8 cellular contexts compared by ENCODE assay signal in genomic region chr15:73050561-73051297, GRCh38. TPM values are rescaled to one million over a fixed set of nuclear protein-coding genes. Genes with fewer than 3 reads are reported as not detected.
DNase-seq lines count a peak whose midpoint lies in the region; ATAC-seq and TF ChIP-seq lines count a peak whose summit lies in the region.

No MANE protein-coding gene starts in this region.

- no peak overlapping the region for H3K4me3 Mint-ChIP-seq in stimulated activated naive B cell treated with anti-CD40 and anti-IgM and Interleukin-4, amounts not matched to agents 10 μg/mL and 1 μg/mL and 100 μg/mL, for 72 hours

- peak overlapping the region; percentile 92 for H3K4me2 ChIP-seq in mammary epithelial cell (ENCODE audit: insufficient read depth, low read depth, low read length)

- no peak overlapping the region for H3K9ac ChIP-seq in mammary epithelial cell (ENCODE audit: insufficient read depth, low read length)
- H3K9ac ChIP-seq in mucosa of rectum (ENCODE audit: low read depth in 1 of 2, low read length in 2 of 2): peak overlapping the region; percentile 76 to 92

- no peaks in the 10 kb centered on the region for H4K20me1 ChIP-seq in mammary epithelial cell (ENCODE audit: insufficient read depth, low read length)

- no peaks in the 10 kb centered on the region for H3K9me3 Mint-ChIP-seq in stimulated activated naive B cell treated with anti-CD40 and anti-IgM and Interleukin-4, amounts not matched to agents 10 μg/mL and 1 μg/mL and 100 μg/mL, for 72 hours

- DNase-seq in heart right ventricle (no peak), cardiac septum (ENCODE audit: low spot score) (no peak), mammary epithelial cell (no peak), NCI-H524 (lab: John Stamatoyannopoulos, UW) (no peak), GDM1 (lab: John Stamatoyannopoulos, UW) (no peak)
- DNase-seq in stimulated activated naive B cell treated with anti-CD40 and anti-IgM and Interleukin-4, amounts not matched to agents 10 μg/mL and 1 μg/mL and 100 μg/mL, for 72 hours: no peak

- no peaks in the 10 kb centered on the region for H3K79me2 ChIP-seq in mammary epithelial cell (ENCODE audit: insufficient read depth, low read length)

- no peaks in the 10 kb centered on the region for H3K9me3 ChIP-seq in heart right ventricle
- no peaks in the 10 kb centered on the region for H3K9me3 ChIP-seq in mammary epithelial cell (replicated peaks; ENCODE audit: insufficient read depth, low read length)
- H3K9me3 ChIP-seq in mucosa of rectum (ENCODE audit: control insufficient read depth in 2 of 2, low read length in 2 of 2): no peaks in the 10 kb centered on the region

- in situ Hi-C loops in mammary epithelial cell (cut with MboI; ENCODE audit: low sequenced_read_pairs in 2 of 2): no loop called here

- WGBS in heart right ventricle, 2 donors: 35% methylated on average over 10 of the region's 10 CpGs
- WGBS in mammary epithelial cell (ENCODE audit: low coverage, missing lambda C conversion rate): 43% methylated on average over 10 of the region's 10 CpGs
- 42% methylated on average over 10 of the region's 10 CpGs for WGBS in urinary bladder

- H3K4me3 ChIP-seq in heart right ventricle (peak overlapping the region; percentile 67 to 95 (median 82)), mammary epithelial cell (replicated peaks in 1 of 3; ENCODE audit: insufficient read depth in 1 of 3, low read depth in 2 of 3, low read length in 3 of 3) (peak overlapping the region in 2 of 3 experiments; percentile 88), mucosa of rectum (ENCODE audit: low read length in 2 of 2) (peak overlapping the region; percentile 81 to 82), urinary bladder (ENCODE audit: low read depth, low read length) (peak overlapping the region; percentile 88)

- CTCF ChIA-PET in mammary epithelial cell (lab: Charles Lee; ENCODE audit: low non-redundant PET): no interaction called here

- H3K4me1 Mint-ChIP-seq in stimulated activated naive B cell treated with anti-CD40 and anti-IgM and Interleukin-4, amounts not matched to agents 10 μg/mL and 1 μg/mL and 100 μg/mL, for 72 hours: peaks cover 2 to 5% of the 10 kb centered on the region in 2 donors

- no peak for ATAC-seq in heart right ventricle
- ATAC-seq in stimulated activated naive B cell treated with anti-CD40 and anti-IgM and Interleukin-4, amounts not matched to agents 10 μg/mL and 1 μg/mL and 100 μg/mL, for 72 hours (replicated peaks): no peak

- peaks cover 29 to 40% of the 10 kb centered on the region in 2 donors for H3K27me3 Mint-ChIP-seq in stimulated activated naive B cell treated with anti-CD40 and anti-IgM and Interleukin-4, amounts not matched to agents 10 μg/mL and 1 μg/mL and 100 μg/mL, for 72 hours

- no peaks in the 10 kb centered on the region for H3K36me3 ChIP-seq in heart right ventricle
- no peaks in the 10 kb centered on the region for H3K36me3 ChIP-seq in mammary epithelial cell (ENCODE audit: insufficient read depth, low read length)
- H3K36me3 ChIP-seq in mucosa of rectum (ENCODE audit: control insufficient read depth in 2 of 2, insufficient read depth in 2 of 2, low read length in 2 of 2): no peaks in the 10 kb centered on the region
- H3K36me3 ChIP-seq in urinary bladder (ENCODE audit: insufficient read depth): no peaks in the 10 kb centered on the region

- intact Hi-C loops in heart right ventricle (cut with DNase I) (loop anchor here in 2 of 10 donors (5.0 to 10.0 kb wide), 3 partner anchors 266 to 676 kb away; partner anchors contain the start of genes ADPGK (in 2 of the 2) and HEXA (in 1 of the 2)), cardiac septum (cut with DNase I) (loop anchor here (5.0 kb wide), 1 partner anchor 268 kb away; the partner anchor contains the start of gene ADPGK), mammary epithelial cell (cut with micrococcal nuclease) (no loop called here)

- H3K27ac Mint-ChIP-seq in stimulated activated naive B cell treated with anti-CD40 and anti-IgM and Interleukin-4, amounts not matched to agents 10 μg/mL and 1 μg/mL and 100 μg/mL, for 72 hours: no peak overlapping the region

- no peaks in the 10 kb centered on the region for H3K36me3 Mint-ChIP-seq in stimulated activated naive B cell treated with anti-CD40 and anti-IgM and Interleukin-4, amounts not matched to agents 10 μg/mL and 1 μg/mL and 100 μg/mL, for 72 hours

- H3K27me3 ChIP-seq in heart right ventricle (peaks cover 0 to 92% (median 0%) of the 10 kb centered on the region in 7 donors), mammary epithelial cell (ENCODE audit: insufficient read depth, low read length) (no peaks in the 10 kb centered on the region), mucosa of rectum (ENCODE audit: control insufficient read depth in 2 of 2, insufficient read depth in 2 of 2, low read length in 2 of 2) (no peaks in the 10 kb centered on the region)

- peak overlapping the region; percentile 96 for H2AFZ ChIP-seq in mammary epithelial cell (ENCODE audit: low read depth, low read length)

- dilution Hi-C loops in mammary epithelial cell (cut with HindIII; ENCODE audit: low sequenced_read_pairs): no loop called here

- no TSS peak for BruUV-seq in mammary epithelial cell (replicated peaks; lab: Mats Ljungman, UMichigan)

- TF ChIP-seq CTCF in heart right ventricle (IDR thresholded peaks at IDR 0.05): no peak
- no peak for TF ChIP-seq CTCF in mammary epithelial cell (conservative IDR thresholded peaks at IDR 0.05 in 1 of 2, IDR thresholded peaks at IDR 0.05 in 1 of 2; ENCODE audit: extremely low read depth in 1 of 2, insufficient read depth in 1 of 2, low read depth in 1 of 2, low read length in 2 of 2)

- H3K27ac ChIP-seq in heart right ventricle: peak overlapping the region; percentile 87 to 96 (median 90)
- H3K27ac ChIP-seq in mammary epithelial cell (ENCODE audit: insufficient read depth, low read depth, low read length): no peak overlapping the region
- peak overlapping the region; percentile 92 to 96 for H3K27ac ChIP-seq in mucosa of rectum (ENCODE audit: low read depth in 2 of 2, low read length in 2 of 2)
- no peak overlapping the region for H3K27ac ChIP-seq in urinary bladder (ENCODE audit: low read depth)

- H3K4me1 ChIP-seq in heart right ventricle (peaks cover 0 to 23% (median 14%) of the 10 kb centered on the region in 9 donors), mammary epithelial cell (ENCODE audit: insufficient read depth, low read length) (peaks cover 13% of the 10 kb centered on the region), mucosa of rectum (ENCODE audit: control insufficient read depth in 2 of 2, insufficient read depth in 2 of 2, low read length in 2 of 2) (peaks cover 0 to 17% of the 10 kb centered on the region in 2 donors), urinary bladder (ENCODE audit: insufficient read depth) (no peaks in the 10 kb centered on the region)

RNA-seq across cellular contexts. Expression of gene NEO1, which starts 1.5 kb away (rescaled TPM):
- total RNA-seq in heart right ventricle: 10 to 100 TPM in 9 of 10 donors, 1 to 10 TPM in 1; 8.7 to 16.9 (median 12.3) TPM
- polyA plus RNA-seq in heart right ventricle: 1 to 10 TPM; 3.4 to 4.7 TPM
- total RNA-seq in cardiac septum: 8.7 TPM
- 10 to 100 TPM; 17.0 to 23.3 TPM for total RNA-seq in mammary epithelial cell
- polyA plus RNA-seq in mammary epithelial cell: 9.7 TPM
- polyA minus RNA-seq in mammary epithelial cell: 35.4 TPM
- 52.4 TPM for total RNA-seq in urinary bladder
- 24.7 TPM for polyA plus RNA-seq in urinary bladder

Comparison
In these comparisons a context has a peak if more than half of its experiments do, and no peak if none do; other contexts are left out.
1. H3K27ac ChIP-seq: peak in heart right ventricle (10 of 10) and mucosa of rectum (2 of 2); none in mammary epithelial cell (single experiment) and urinary bladder (single experiment).
2. Peak in every context shown above with its lines, with median percentiles within 50 percentile points of each other: H3K4me3 ChIP-seq.